22 cellular contexts compared by ENCODE assay signal in the genomic region with DNA sequence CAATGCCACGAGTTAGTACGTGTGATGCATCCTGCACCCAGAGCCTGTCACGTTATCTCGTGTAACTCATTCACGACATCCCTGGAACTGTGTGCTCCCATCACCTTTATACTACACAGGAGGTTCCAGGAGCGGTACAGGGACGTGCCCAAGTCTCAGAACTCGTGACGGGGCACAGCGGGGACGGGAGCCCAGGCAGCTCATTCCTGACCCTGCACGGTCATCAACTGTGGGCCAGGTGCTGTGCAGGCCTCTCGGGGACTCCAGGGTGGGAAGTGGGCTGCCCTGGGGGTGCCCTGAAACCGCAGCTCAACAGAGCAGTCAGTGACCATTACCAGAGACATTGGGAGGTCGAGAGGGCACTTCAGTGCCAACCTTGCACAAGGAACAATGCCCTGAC. TPM values are rescaled to one million over a fixed set of nuclear protein-coding genes. Genes with fewer than 3 reads are reported as not detected.
A peak's percentile ranks its signal among the peaks of the same experiment; 100 is the strongest.
DNase-seq lines count a peak whose midpoint lies in the region; ATAC-seq and TF ChIP-seq lines count a peak whose summit lies in the region.
"Had no signal": no experiment of that assay in that cellular context is flagged by ENCODE, and none has a peak within 500 bp of the region (broad histone marks: within the 10 kb centered on the region; RNA-seq: fewer than 3 reads in every experiment).

No MANE protein-coding gene starts in this region.

- H3K79me2 ChIP-seq in osteoblast (ENCODE audit: insufficient read depth, low read length), result no peaks in the 10 kb centered on the region

- H2AFZ ChIP-seq in osteoblast (ENCODE audit: low read length), result no peak overlapping the region

- no peak overlapping the region for H3K27ac ChIP-seq in osteoblast (ENCODE audit: low read depth, low read length)
- no peak overlapping the region for H3K27ac ChIP-seq in tibial nerve
- H3K27ac ChIP-seq: 22Rv1; A549; BLaER1 treated with 17β-estradiol and CSF1 and Interleukin-3, amounts not matched to agents 10 nM and 100 nM; C4-2B had no signal

- H3K27me3 ChIP-seq in osteoblast (ENCODE audit: insufficient read depth, low read length) (no peaks in the 10 kb centered on the region), tibial nerve (peaks cover 0 to 3% of the 10 kb centered on the region in 2 donors)
- H3K27me3 ChIP-seq: BLaER1 treated with 17β-estradiol and CSF1 and Interleukin-3, amounts not matched to agents 10 nM and 100 nM had no signal

- TF ChIP-seq POLR2A in tibial nerve (IDR thresholded peaks at IDR 0.05), result no peak

- H4K20me1 ChIP-seq in osteoblast (ENCODE audit: insufficient read depth, low read length), result no peaks in the 10 kb centered on the region
- H4K20me1 ChIP-seq: BLaER1 treated with 17β-estradiol and CSF1 and Interleukin-3, amounts not matched to agents 10 nM and 100 nM had no signal

- peak; percentile 53 for DNase-seq in Right ventricle myocardium inferior (ENCODE audit: missing footprints)
- no peak for DNase-seq in left ventricle myocardium superior
- peak; percentile 74 for DNase-seq in osteoblast (ENCODE audit: insufficient read length, low spot score, missing footprints)
- no peak for DNase-seq in DMS79 (lab: John Stamatoyannopoulos, UW)
- DNase-seq in tibial nerve (ENCODE audit: low spot score in 2 of 2), result no peak
- DNase-seq: AML-193; Caco-2; Calu3; CD4-positive, alpha-beta T cell; CD8-positive, alpha-beta T cell; DND-41; EL; GDM1 had no signal

- H3K4me1 ChIP-seq in osteoblast (ENCODE audit: insufficient read depth, low read length), result no peaks in the 10 kb centered on the region
- H3K4me1 ChIP-seq in tibial nerve, result no peaks in the 10 kb centered on the region
- H3K4me1 ChIP-seq: Caco-2 had no signal

- no peak for TF ChIP-seq EP300 in tibial nerve (IDR thresholded peaks at IDR 0.05)

- no peak overlapping the region for H3K4me2 ChIP-seq in osteoblast (ENCODE audit: insufficient read depth, low read length)
- H3K4me2 ChIP-seq: A549 had no signal

- H3K36me3 ChIP-seq in osteoblast (ENCODE audit: insufficient read depth, low read length) (no peaks in the 10 kb centered on the region), tibial nerve (no peaks in the 10 kb centered on the region)

- TF ChIP-seq CTCF in osteoblast (IDR thresholded peaks at IDR 0.05; ENCODE audit: extremely low read depth, low read depth, low read length), result no peak
- no peak for TF ChIP-seq CTCF in tibial nerve (IDR thresholded peaks at IDR 0.05)

- 84 to 89% methylated on average over 14 to 15 of the region's 15 CpGs for WGBS in tibial nerve, 2 donors

- intact Hi-C loops in Right ventricle myocardium inferior (cut with DNase I), result no loop called here
- intact Hi-C loops in left ventricle myocardium superior (cut with micrococcal nuclease), result no loop called here

- ATAC-seq in Right ventricle myocardium inferior (no peak), left ventricle myocardium superior (no peak)
- ATAC-seq: A549; CD8-positive, alpha-beta T cell; GM12878 had no signal

- H3K9me3 ChIP-seq in osteoblast (ENCODE audit: low read depth, low read length), result peaks cover 4% of the 10 kb centered on the region
- peaks cover 0 to 8% (median 0%) of the 10 kb centered on the region in 4 donors for H3K9me3 ChIP-seq in tibial nerve
- H3K9me3 ChIP-seq: A549 had no signal

- H3K4me3 ChIP-seq in osteoblast (ENCODE audit: insufficient read depth, low read length) (no peak overlapping the region), tibial nerve (no peak overlapping the region)
- H3K4me3 ChIP-seq: A549; BLaER1 treated with 17β-estradiol and CSF1 and Interleukin-3, amounts not matched to agents 10 nM and 100 nM; GM12878 had no signal

RNA-seq across cellular contexts. Expression of a gene that starts 11.1 kb away (rescaled TPM):
- total RNA-seq in Right ventricle myocardium inferior, result 0.16 TPM
- 0.30 TPM for total RNA-seq in left ventricle myocardium superior
- total RNA-seq in osteoblast, result not detected in 2 replicates
- total RNA-seq in tibial nerve, result 100 to 1,000 TPM in 3 of 4 donors, 10 to 100 TPM in 1; 77.4 to 211 (median 117) TPM
- total RNA-seq: A172, B cell, Caco-2, Calu3, Daoy, G401 had no signal

RNA-seq across cellular contexts. Expression of a gene that starts 40.8 kb away (rescaled TPM):
- total RNA-seq in Right ventricle myocardium inferior (not detected), left ventricle myocardium superior (not detected), osteoblast (not detected in 2 replicates), tibial nerve (under 1 TPM in 1 of 4 donors, not detected in 3; 0.60 TPM)
- total RNA-seq: A172, B cell, Caco-2, Calu3, Daoy, G401 had no signal

RNA-seq across cellular contexts. Expression of a gene that starts 46.8 kb away (rescaled TPM):
- total RNA-seq in Right ventricle myocardium inferior (not detected), left ventricle myocardium superior (not detected), osteoblast (not detected in 2 replicates), tibial nerve (not detected)
- total RNA-seq: A172; B cell; Caco-2; Calu3; CD4-positive, alpha-beta T cell; CD8-positive, alpha-beta T cell; Daoy; G401; GM12878 had no signal

RNA-seq across cellular contexts. Expression of a gene that starts 52.4 kb away (rescaled TPM):
- total RNA-seq in Right ventricle myocardium inferior (not detected), left ventricle myocardium superior (0.15 TPM), osteoblast (not detected in 2 replicates), tibial nerve (1 to 10 TPM in 1 of 4 donors, under 1 TPM in 1, not detected in 2; 0.59 to 2.8 TPM)
- total RNA-seq: A172; B cell; Caco-2; Calu3; CD4-positive, alpha-beta T cell; CD8-positive, alpha-beta T cell; Daoy; G401; GM12878 had no signal

Comparison
In these comparisons a context has a peak if more than half of its experiments do, and no peak if none do; other contexts are left out.
1. DNase-seq: peak in Right ventricle myocardium inferior (single experiment) and osteoblast (single experiment); none in left ventricle myocardium superior (single experiment), DMS79 (single experiment) and tibial nerve (0 of 2).
2. RNA of a gene that starts 11.1 kb away (total RNA-seq): 77.4 to 211 TPM in tibial nerve; 0.30 TPM in left ventricle myocardium superior (single experiment), 0.16 TPM in Right ventricle myocardium inferior (single experiment) and not detected in osteoblast; every median in the first group is over 10 times any median in the second.